21 cellular contexts compared by ENCODE assay signal in genomic region chr6:42220754-42221153, GRCh38. TPM values are rescaled to one million over a fixed set of nuclear protein-coding genes. Genes with fewer than 3 reads are reported as not detected.
"Had no signal": no experiment of that assay in that cellular context is flagged by ENCODE, and none has a peak within 500 bp of the region (broad histone marks: within the 10 kb centered on the region; RNA-seq: fewer than 3 reads in every experiment).

No MANE protein-coding gene starts in this region.

- H3K27ac ChIP-seq: gastroesophageal sphincter, heart right ventricle, lower lobe of right lung, psoas muscle, suprapubic skin, upper lobe of left lung had no signal

- H3K27ac Mint-ChIP-seq: activated CD8-positive, alpha-beta T cell treated with anti-CD3 and anti-CD28 coated beads for 36 hours; effector memory CD8-positive, alpha-beta T cell; stimulated activated naive CD8-positive, alpha-beta T cell treated with anti-CD3 and anti-CD28 coated beads, Interleukin-15, Interleukin-2, amounts not matched to agents 100 ng/mL and 50 ng/mL, for 24 hours had no signal

- H3K27me3 Mint-ChIP-seq: activated CD8-positive, alpha-beta T cell treated with anti-CD3 and anti-CD28 coated beads for 36 hours; activated T-helper 17 cell treated with anti-CD3 and anti-CD28 coated beads, Interleukin-2, amount 50 U/mL, for 72 hours; effector memory CD8-positive, alpha-beta T cell; stimulated activated naive CD8-positive, alpha-beta T cell treated with anti-CD3 and anti-CD28 coated beads, Interleukin-15, Interleukin-2, amounts not matched to agents 100 ng/mL and 50 ng/mL, for 24 hours had no signal

- DNase-seq: activated CD4-positive, alpha-beta T cell treated with anti-CD3 and anti-CD28 coated beads for 1 hour; activated CD8-positive, alpha-beta memory T cell treated with anti-CD3 and anti-CD28 coated beads, Interleukin-2, amount 50 U/mL, for 48 hours; activated CD8-positive, alpha-beta T cell treated with anti-CD3 and anti-CD28 coated beads for 36 hours; activated naive CD4-positive, alpha-beta T cell treated with anti-CD3 and anti-CD28 coated beads, Interleukin-2, amount 50 U/mL, for 16 hours; dermis blood vessel endothelial cell; effector memory CD8-positive, alpha-beta T cell; heart right ventricle; left colon; lower lobe of right lung; midbrain; psoas muscle; T1000; upper lobe of left lung had no signal

- H3K9me3 Mint-ChIP-seq: activated CD8-positive, alpha-beta T cell treated with anti-CD3 and anti-CD28 coated beads for 36 hours; activated T-helper 17 cell treated with anti-CD3 and anti-CD28 coated beads, Interleukin-2, amount 50 U/mL, for 72 hours; effector memory CD8-positive, alpha-beta T cell; stimulated activated naive CD8-positive, alpha-beta T cell treated with anti-CD3 and anti-CD28 coated beads, Interleukin-15, Interleukin-2, amounts not matched to agents 100 ng/mL and 50 ng/mL, for 24 hours had no signal

- H3K4me3 Mint-ChIP-seq: activated CD8-positive, alpha-beta T cell treated with anti-CD3 and anti-CD28 coated beads for 36 hours; activated T-helper 17 cell treated with anti-CD3 and anti-CD28 coated beads, Interleukin-2, amount 50 U/mL, for 72 hours; effector memory CD8-positive, alpha-beta T cell; stimulated activated naive CD8-positive, alpha-beta T cell treated with anti-CD3 and anti-CD28 coated beads, Interleukin-15, Interleukin-2, amounts not matched to agents 100 ng/mL and 50 ng/mL, for 24 hours had no signal

- ATAC-seq: activated CD8-positive, alpha-beta T cell treated with anti-CD3 and anti-CD28 coated beads for 36 hours; activated T-helper 17 cell treated with anti-CD3 and anti-CD28 coated beads, Interleukin-2, amount 50 U/mL, for 72 hours; effector memory CD8-positive, alpha-beta T cell; gastroesophageal sphincter; heart right ventricle; left colon; lower lobe of right lung; psoas muscle; sciatic nerve had no signal

RNA-seq across cellular contexts. Expression of gene GUCA1A, which starts 47.6 kb away (rescaled TPM):
- total RNA-seq: chondrocyte, dermis blood vessel endothelial cell, heart right ventricle, left colon, lower lobe of right lung, myocyte, osteocyte, psoas muscle, sciatic nerve, upper lobe of left lung had no signal
